In genomic region chr5:142385194-142385593, GRCh38 we compare ENCODE assay signal across 1 cellular context.
TF ChIP-seq lines count a peak whose summit lies in the region.

No MANE protein-coding gene starts in this region.

TF ChIP-seq in IMR-90, 13 proteins besides CTCF, POLR2A, EP300 and RAD21 (continued from another document):
- TF ChIP-seq RCOR1 (IDR thresholded peaks at IDR 0.05; ENCODE audit: insufficient replicate concordance, low read length) (no peak), CHD1 (IDR thresholded peaks at IDR 0.05; ENCODE audit: low read depth, low read length) (no peak), MXI1 (IDR thresholded peaks at IDR 0.05; ENCODE audit: borderline replicate concordance, low read depth, low read length) (no peak)
